ENCODE assay signal across 19 cellular contexts in genomic region chr13:27971776-27972618, GRCh38. TPM values are rescaled to one million over a fixed set of nuclear protein-coding genes. Genes with fewer than 3 reads are reported as not detected.
DNase-seq lines count a peak whose midpoint lies in the region; ATAC-seq and TF ChIP-seq lines count a peak whose summit lies in the region.
"Had no signal": no experiment of that assay in that cellular context is flagged by ENCODE, and none has a peak within 500 bp of the region (broad histone marks: within the 10 kb centered on the region; RNA-seq: fewer than 3 reads in every experiment).

No MANE protein-coding gene starts in this region.

- H4K5ac ChIP-seq in mesendoderm (ENCODE audit: low read length): no peak overlapping the region

- H2AK5ac ChIP-seq in mesendoderm (ENCODE audit: low read length): no peak overlapping the region

- TF ChIP-seq POLR2A in upper lobe of left lung (IDR thresholded peaks at IDR 0.05): no peak

- H3K56ac ChIP-seq in mesendoderm (ENCODE audit: low read length): peak overlapping the region; percentile 65

- DNase-seq in H7: peak; percentile 54
- no peak for DNase-seq in colonic mucosa
- DNase-seq in mesendoderm: no peak
- peak; percentile 68 for DNase-seq in posterior vena cava (ENCODE audit: low spot score)
- no peak for DNase-seq in upper lobe of left lung
- no peak for DNase-seq in activated CD4-positive, alpha-beta memory T cell treated with anti-CD3 and anti-CD28 coated beads for 36 hours
- no peak for DNase-seq in NCI-H2171 treated with DMSO at 0.1 percent for 48 hours (lab: John Stamatoyannopoulos, UW)
- DNase-seq: AML-193; CD4-positive, CD25-positive, alpha-beta regulatory T cell; HFFc6; KBM-7; NCI-H1092; NCI-H1694 treated with DMSO at 0.1 percent for 48 hours; NCI-H510A; NCI-H82; SHP77 treated with DMSO at 0.1 percent for 48 hours had no signal

- no peak overlapping the region for H2BK120ac ChIP-seq in mesendoderm (ENCODE audit: low read depth, low read length)

- POLR2A ChIA-PET in activated CD4-positive, alpha-beta memory T cell treated with anti-CD3 and anti-CD28 coated beads for 36 hours (lab: Charles Lee): no interaction called here

- peak overlapping the region; percentile 91 for H3K27ac ChIP-seq in colonic mucosa
- no peak overlapping the region for H3K27ac ChIP-seq in mesendoderm (ENCODE audit: low read depth, low read length)
- no peak overlapping the region for H3K27ac ChIP-seq in upper lobe of left lung

- no peak overlapping the region for H2BK5ac ChIP-seq in mesendoderm (ENCODE audit: low read length)

- no peak overlapping the region for H3K27ac Mint-ChIP-seq in activated CD4-positive, alpha-beta memory T cell treated with anti-CD3 and anti-CD28 coated beads for 36 hours
- H3K27ac Mint-ChIP-seq: CD4-positive, CD25-positive, alpha-beta regulatory T cell; HFFc6 had no signal

- no peak overlapping the region for H2BK15ac ChIP-seq in mesendoderm (replicated peaks; ENCODE audit: low read depth)

- peaks cover 27% of the 10 kb centered on the region for H3K4me1 Mint-ChIP-seq in activated CD4-positive, alpha-beta memory T cell treated with anti-CD3 and anti-CD28 coated beads for 36 hours (ENCODE audit: low read depth)

- no peak overlapping the region for H3K4me2 ChIP-seq in mesendoderm (ENCODE audit: low read length)

- H3K9ac ChIP-seq in colonic mucosa (ENCODE audit: low read depth in 2 of 2, low read length in 2 of 2) (peak overlapping the region; percentile 75 to 100), mesendoderm (ENCODE audit: low read length) (peak overlapping the region; percentile 24)

- no peaks in the 10 kb centered on the region for H3K9me3 ChIP-seq in colonic mucosa
- no peaks in the 10 kb centered on the region for H3K9me3 ChIP-seq in upper lobe of left lung

- no peak for ATAC-seq in upper lobe of left lung (ENCODE audit: low FRiP score in 2 of 2)
- ATAC-seq: GM12878 had no signal

- TF ChIP-seq EP300 in upper lobe of left lung (IDR thresholded peaks at IDR 0.05): no peak

- H3K79me2 ChIP-seq in mesendoderm (ENCODE audit: control insufficient read depth, insufficient read depth, low read length): no peaks in the 10 kb centered on the region

- peak overlapping the region; percentile 3 for H3K23ac ChIP-seq in mesendoderm (ENCODE audit: low read length)

- intact Hi-C loops in colonic mucosa (cut with DNase I): loop anchor here (10.0 kb wide), 1 partner anchor 1017 kb away; no protein-coding TSS in a partner anchor
- intact Hi-C loops in posterior vena cava (cut with DNase I): loop anchor here in 1 of 2 donors (10.0 kb wide), 1 partner anchor 1027 kb away; no protein-coding TSS in a partner anchor
- intact Hi-C loops in activated CD4-positive, alpha-beta memory T cell treated with anti-CD3 and anti-CD28 coated beads for 36 hours (cut with micrococcal nuclease): no loop called here

- TF ChIP-seq CTCF in colonic mucosa (IDR thresholded peaks at IDR 0.05) (no peak), upper lobe of left lung (IDR thresholded peaks at IDR 0.05) (no peak)

- H3K79me1 ChIP-seq in mesendoderm (ENCODE audit: low read length): no peaks in the 10 kb centered on the region

- H3K9me3 Mint-ChIP-seq in activated CD4-positive, alpha-beta memory T cell treated with anti-CD3 and anti-CD28 coated beads for 36 hours: no peaks in the 10 kb centered on the region
- H3K9me3 Mint-ChIP-seq: HFFc6 had no signal

- H3K27me3 ChIP-seq in H7 (ENCODE audit: control insufficient read depth, insufficient read depth, low read length) (peaks cover 99% of the 10 kb centered on the region), colonic mucosa (peaks cover 26% of the 10 kb centered on the region), mesendoderm (ENCODE audit: insufficient read depth, low read length, poor library complexity) (peaks cover 76% of the 10 kb centered on the region), upper lobe of left lung (peaks cover 3 to 77% (median 41%) of the 10 kb centered on the region in 4 donors)

- H3K4me1 ChIP-seq in colonic mucosa (no peaks in the 10 kb centered on the region), mesendoderm (ENCODE audit: control insufficient read depth, low read depth, low read length) (peaks cover 7% of the 10 kb centered on the region), upper lobe of left lung (peaks cover 4 to 38% (median 17%) of the 10 kb centered on the region in 4 donors)

- WGBS in mesendoderm (ENCODE audit: extremely low coverage, insufficient coverage, low lambda C conversion rate): no CpG with 5 or more reads among the region's 8 CpGs
- WGBS in upper lobe of left lung, 2 donors: 63 to 70% methylated on average over 6 to 8 of the region's 8 CpGs

- H3K4me3 Mint-ChIP-seq in activated CD4-positive, alpha-beta memory T cell treated with anti-CD3 and anti-CD28 coated beads for 36 hours: no peak overlapping the region
- H3K4me3 Mint-ChIP-seq: CD4-positive, CD25-positive, alpha-beta regulatory T cell; HFFc6 had no signal

- no peak overlapping the region for H4K8ac ChIP-seq in mesendoderm (ENCODE audit: low read depth, low read length)

- no peak overlapping the region for H3K4ac ChIP-seq in mesendoderm (ENCODE audit: low read depth, low read length)

- H3K36me3 Mint-ChIP-seq in activated CD4-positive, alpha-beta memory T cell treated with anti-CD3 and anti-CD28 coated beads for 36 hours: no peaks in the 10 kb centered on the region
- H3K36me3 Mint-ChIP-seq: CD4-positive, CD25-positive, alpha-beta regulatory T cell had no signal

- H3K27me3 Mint-ChIP-seq in activated CD4-positive, alpha-beta memory T cell treated with anti-CD3 and anti-CD28 coated beads for 36 hours: peaks cover 82% of the 10 kb centered on the region

- no peaks in the 10 kb centered on the region for H3K36me3 ChIP-seq in H7 (replicated peaks; ENCODE audit: control insufficient read depth, insufficient read depth, low read length)
- no peaks in the 10 kb centered on the region for H3K36me3 ChIP-seq in colonic mucosa
- H3K36me3 ChIP-seq in mesendoderm (ENCODE audit: control insufficient read depth, insufficient read depth, low read length): no peaks in the 10 kb centered on the region
- no peaks in the 10 kb centered on the region for H3K36me3 ChIP-seq in upper lobe of left lung

- H3K4me3 ChIP-seq in H7 (ENCODE audit: insufficient read depth, low read depth, low read length): no peak overlapping the region
- no peak overlapping the region for H3K4me3 ChIP-seq in colonic mucosa
- no peak overlapping the region for H3K4me3 ChIP-seq in mesendoderm (ENCODE audit: low read length)
- no peak overlapping the region for H3K4me3 ChIP-seq in upper lobe of left lung
- H3K4me3 ChIP-seq: GM12878 had no signal

- CTCF ChIA-PET in activated CD4-positive, alpha-beta memory T cell treated with anti-CD3 and anti-CD28 coated beads for 36 hours (lab: Charles Lee): interaction anchor here (0.7 to 2.6 kb wide), 4 partner anchors 10 to 146 kb away, joined by 3 to 6 read pairs (median 4); no protein-coding TSS in a partner anchor

- no peak overlapping the region for H3K18ac ChIP-seq in mesendoderm (ENCODE audit: low read length)

RNA-seq across cellular contexts. Expression of gene CDX2, which starts 2.9 kb away (rescaled TPM):
- 0.04 TPM in 1 of 2 replicates, not detected in the other for total RNA-seq in H7 (2014; rRNA removed; shearing (Covaris generic))
- total RNA-seq in colonic mucosa (100 to 1,000 TPM; 271 to 391 TPM), posterior vena cava (not detected), upper lobe of left lung (under 1 TPM in 1 of 6 donors, not detected in 5; 0.14 TPM)
- 1.7 TPM for polyA plus RNA-seq in mesendoderm (2013, experiment 1 of 2)
- polyA plus RNA-seq in mesendoderm (2013, experiment 2 of 2): 1.8 TPM
- total RNA-seq in activated CD4-positive, alpha-beta memory T cell treated with anti-CD3 and anti-CD28 coated beads for 36 hours: not detected
- total RNA-seq: CD4-positive, CD25-positive, alpha-beta regulatory T cell; HFFc6; M059J had no signal
- polyA plus RNA-seq: CD4-positive, CD25-positive, alpha-beta regulatory T cell; GM12878 had no signal

RNA-seq across cellular contexts. Expression of gene URAD, which starts 16.5 kb away (rescaled TPM):
- not detected in 2 replicates for total RNA-seq in H7 (2014; rRNA removed; shearing (Covaris generic))
- 10 to 100 TPM; 26.9 to 40.7 TPM for total RNA-seq in colonic mucosa
- polyA plus RNA-seq in mesendoderm (2013, experiment 1 of 2): not detected
- 0.04 TPM for polyA plus RNA-seq in mesendoderm (2013, experiment 2 of 2)
- not detected for total RNA-seq in posterior vena cava
- total RNA-seq in upper lobe of left lung: under 1 TPM in 1 of 6 donors, not detected in 5; 0.27 TPM
- total RNA-seq in activated CD4-positive, alpha-beta memory T cell treated with anti-CD3 and anti-CD28 coated beads for 36 hours: not detected
- total RNA-seq: CD4-positive, CD25-positive, alpha-beta regulatory T cell; G401; GM12878; HFFc6; M059J had no signal
- polyA plus RNA-seq: CD4-positive, CD25-positive, alpha-beta regulatory T cell; GM12878 had no signal

RNA-seq across cellular contexts. Expression of gene PDX1, which starts 52.2 kb away (rescaled TPM):
- total RNA-seq in H7 (2014; rRNA removed; shearing (Covaris generic)): not detected in 2 replicates
- total RNA-seq in colonic mucosa (under 1 TPM; 0.35 to 0.54 TPM), posterior vena cava (not detected), upper lobe of left lung (not detected)
- not detected for polyA plus RNA-seq in mesendoderm (2013, experiment 1 of 2)
- polyA plus RNA-seq in mesendoderm (2013, experiment 2 of 2): not detected
- not detected for total RNA-seq in activated CD4-positive, alpha-beta memory T cell treated with anti-CD3 and anti-CD28 coated beads for 36 hours
- total RNA-seq: CD4-positive, CD25-positive, alpha-beta regulatory T cell; G401; GM12878; HFFc6; M059J had no signal
- polyA plus RNA-seq: CD4-positive, CD25-positive, alpha-beta regulatory T cell had no signal

Comparison
In these comparisons a context has a peak if more than half of its experiments do, and no peak if none do; other contexts are left out.
1. DNase-seq: peak in H7 (single experiment) and posterior vena cava (single experiment); none in colonic mucosa (single experiment), mesendoderm (single experiment), upper lobe of left lung (0 of 2), activated CD4-positive, alpha-beta memory T cell treated with anti-CD3 and anti-CD28 coated beads for 36 hours (single experiment) and NCI-H2171 treated with DMSO at 0.1 percent for 48 hours (single experiment).
2. RNA of gene CDX2, which starts 2.9 kb away (total RNA-seq): 271 to 391 TPM in colonic mucosa; 0.04 TPM in H7, not detected in posterior vena cava, 0.14 TPM in upper lobe of left lung and not detected in activated CD4-positive, alpha-beta memory T cell treated with anti-CD3 and anti-CD28 coated beads for 36 hours; every median in the first group is over 100 times any median in the second.
3. RNA of gene URAD, which starts 16.5 kb away (total RNA-seq): 26.9 to 40.7 TPM in colonic mucosa; not detected in H7, not detected in posterior vena cava, 0.27 TPM in upper lobe of left lung and not detected in activated CD4-positive, alpha-beta memory T cell treated with anti-CD3 and anti-CD28 coated beads for 36 hours; every median in the first group is over 10 times any median in the second.